ENCODE assay signal across 1 cellular context in genomic region chr6:37785688-37786270, GRCh38.
TF ChIP-seq lines count a peak whose summit lies in the region.

No MANE protein-coding gene starts in this region.

TF ChIP-seq in HepG2, 621 proteins besides CTCF, POLR2A, EP300 and RAD21 (continued from another document):
- TF ChIP-seq SIN3B (IDR thresholded peaks at IDR 0.05; ENCODE audit: low read length): no peak
- TF ChIP-seq ONECUT2 (CRISPR knock-in tag; IDR thresholded peaks at IDR 0.05): no peak
- TF ChIP-seq ZKSCAN1 (IDR thresholded peaks at IDR 0.05; ENCODE audit: low read length): peak; percentile 82
